In genomic region chr5:171162602-171163001, GRCh38 we compare ENCODE assay signal across 9 cellular contexts.
A peak's percentile ranks its signal among the peaks of the same experiment; 100 is the strongest.
DNase-seq lines count a peak whose midpoint lies in the region; ATAC-seq and TF ChIP-seq lines count a peak whose summit lies in the region.
"Had no signal": no experiment of that assay in that cellular context is flagged by ENCODE, and none has a peak within 500 bp of the region (broad histone marks: within the 10 kb centered on the region; RNA-seq: fewer than 3 reads in every experiment).

No MANE protein-coding gene starts in this region.

- no peaks in the 10 kb centered on the region for H3K36me3 Mint-ChIP-seq in Caco-2 (ENCODE audit: insufficient read depth, unreplicated experiment)
- H3K36me3 Mint-ChIP-seq: IgD-negative memory B cell had no signal

- H3K27me3 ChIP-seq in Caco-2 (replicated peaks; ENCODE audit: control insufficient read depth, insufficient read depth, low read length), result no peaks in the 10 kb centered on the region

- no peaks in the 10 kb centered on the region for H3K9me3 ChIP-seq in Caco-2

- TF ChIP-seq POLR2A in erythroblast (IDR thresholded peaks at IDR 0.05; ENCODE audit: low read length), result no peak

- CTCF ChIA-PET in Caco-2 (lab: Charles Lee), result no interaction called here

- intact Hi-C loops in Caco-2 (cut with micrococcal nuclease; ENCODE audit: unreplicated experiment), result no loop called here

- DNase-seq in Caco-2 (peak; percentile 30 to 32), MV-4-11 (lab: John Stamatoyannopoulos, UW) (peak; percentile 64), erythroblast (lab: John Stamatoyannopoulos, UW) (peak; percentile 14 to 24), DMS79 treated with DMSO at 0.1 percent for 48 hours (lab: John Stamatoyannopoulos, UW) (no peak), putamen (ENCODE audit: low spot score) (no peak)

- H3K36me3 ChIP-seq in Caco-2 (ENCODE audit: control insufficient read depth, insufficient read depth, low read length), result no peaks in the 10 kb centered on the region

- H3K27ac Mint-ChIP-seq in Caco-2 (ENCODE audit: unreplicated experiment), result no peak overlapping the region
- H3K27ac Mint-ChIP-seq: IgD-negative memory B cell had no signal

- no TSS peak for BruUV-seq in Caco-2 (replicated peaks; lab: Mats Ljungman, UMichigan)

- no peaks in the 10 kb centered on the region for H3K4me1 ChIP-seq in Caco-2

- peak; percentile 81 for ATAC-seq in GM19467 (IDR thresholded peaks at IDR 0.05; ENCODE audit: unreplicated experiment)
- ATAC-seq in HG02759 (IDR thresholded peaks at IDR 0.05; ENCODE audit: unreplicated experiment), result no peak
- no peak for ATAC-seq in GM19023 (IDR thresholded peaks at IDR 0.05; ENCODE audit: unreplicated experiment)

- H3K27me3 Mint-ChIP-seq in Caco-2 (ENCODE audit: insufficient read depth, unreplicated experiment), result no peaks in the 10 kb centered on the region
- H3K27me3 Mint-ChIP-seq: IgD-negative memory B cell had no signal

- no peaks in the 10 kb centered on the region for H3K4me1 Mint-ChIP-seq in Caco-2 (ENCODE audit: low read depth, unreplicated experiment)
- H3K4me1 Mint-ChIP-seq: IgD-negative memory B cell had no signal

- H3K4me3 Mint-ChIP-seq in Caco-2 (ENCODE audit: unreplicated experiment), result no peak overlapping the region
- H3K4me3 Mint-ChIP-seq: IgD-negative memory B cell had no signal

- no peak overlapping the region for H3K4me3 ChIP-seq in Caco-2 (ENCODE audit: low read depth, low read length)

- peak; percentile 35 to 49 for TF ChIP-seq CTCF in Caco-2 (IDR thresholded peaks at IDR 0.05; ENCODE audit: insufficient read depth in 1 of 2, low read depth in 1 of 2, low read length in 1 of 2, severe bottlenecking in 1 of 2, unreplicated experiment in 1 of 2)

- POLR2A ChIA-PET in Caco-2 (lab: Charles Lee), result no interaction called here

- no peaks in the 10 kb centered on the region for H3K9me3 Mint-ChIP-seq in Caco-2 (ENCODE audit: unreplicated experiment)
- H3K9me3 Mint-ChIP-seq: IgD-negative memory B cell had no signal

Comparison
In these comparisons a context has a peak if more than half of its experiments do, and no peak if none do; other contexts are left out.
1. DNase-seq: peak in Caco-2 (2 of 2), MV-4-11 (single experiment) and erythroblast (2 of 2); none in DMS79 treated with DMSO at 0.1 percent for 48 hours (single experiment) and putamen (single experiment).